Comparison of ENCODE assay signal across 2 cellular contexts in the genomic region with DNA sequence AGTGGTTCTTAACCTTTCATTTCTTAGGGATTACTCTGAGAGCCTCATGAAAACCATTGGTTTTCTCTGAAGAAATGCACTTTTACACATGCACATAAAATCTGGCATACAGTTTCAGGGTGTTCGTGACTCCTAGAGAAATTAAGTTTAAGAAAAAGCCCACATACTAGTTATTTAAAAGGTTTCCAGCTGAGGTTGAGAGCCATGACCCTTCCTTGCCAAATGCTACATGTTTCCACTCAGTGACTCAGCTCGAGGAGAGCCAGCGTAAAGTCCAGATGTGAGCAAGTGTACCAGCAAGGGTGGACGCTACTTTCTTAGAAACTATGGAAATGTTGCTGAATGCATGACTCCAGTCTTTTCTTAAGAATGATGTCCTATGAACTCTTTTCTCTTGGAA.
TF ChIP-seq lines count a peak whose summit lies in the region.

No MANE protein-coding gene starts in this region.

TF ChIP-seq in IMR-90, 13 proteins besides CTCF, POLR2A, EP300 and RAD21:
- TF ChIP-seq, protein P1, sequence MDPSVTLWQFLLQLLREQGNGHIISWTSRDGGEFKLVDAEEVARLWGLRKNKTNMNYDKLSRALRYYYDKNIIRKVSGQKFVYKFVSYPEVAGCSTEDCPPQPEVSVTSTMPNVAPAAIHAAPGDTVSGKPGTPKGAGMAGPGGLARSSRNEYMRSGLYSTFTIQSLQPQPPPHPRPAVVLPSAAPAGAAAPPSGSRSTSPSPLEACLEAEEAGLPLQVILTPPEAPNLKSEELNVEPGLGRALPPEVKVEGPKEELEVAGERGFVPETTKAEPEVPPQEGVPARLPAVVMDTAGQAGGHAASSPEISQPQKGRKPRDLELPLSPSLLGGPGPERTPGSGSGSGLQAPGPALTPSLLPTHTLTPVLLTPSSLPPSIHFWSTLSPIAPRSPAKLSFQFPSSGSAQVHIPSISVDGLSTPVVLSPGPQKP (IDR thresholded peaks at IDR 0.05; ENCODE audit: borderline replicate concordance, low read depth, low read length), result no peak
- TF ChIP-seq, protein P2, sequence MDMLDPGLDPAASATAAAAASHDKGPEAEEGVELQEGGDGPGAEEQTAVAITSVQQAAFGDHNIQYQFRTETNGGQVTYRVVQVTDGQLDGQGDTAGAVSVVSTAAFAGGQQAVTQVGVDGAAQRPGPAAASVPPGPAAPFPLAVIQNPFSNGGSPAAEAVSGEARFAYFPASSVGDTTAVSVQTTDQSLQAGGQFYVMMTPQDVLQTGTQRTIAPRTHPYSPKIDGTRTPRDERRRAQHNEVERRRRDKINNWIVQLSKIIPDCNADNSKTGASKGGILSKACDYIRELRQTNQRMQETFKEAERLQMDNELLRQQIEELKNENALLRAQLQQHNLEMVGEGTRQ (IDR thresholded peaks at IDR 0.05; ENCODE audit: low read depth, low read length), result no peak
- TF ChIP-seq RFX5 (IDR thresholded peaks at IDR 0.05; ENCODE audit: low read depth, low read length) (no peak), SMC3 (IDR thresholded peaks at IDR 0.05; ENCODE audit: low read depth, low read length) (no peak), MAZ (IDR thresholded peaks at IDR 0.05; ENCODE audit: borderline replicate concordance, low read depth, low read length) (no peak)
TF ChIP-seq in IMR-90: peak in this region for 0.

TF ChIP-seq in GM12891, 5 proteins besides CTCF, POLR2A, EP300 and RAD21:
- TF ChIP-seq SPI1 (IDR thresholded peaks at IDR 0.05; ENCODE audit: low read depth, low read length) (no peak), TAF1 (IDR thresholded peaks at IDR 0.05; ENCODE audit: low read depth, low read length) (no peak), POLR2AphosphoS5 (IDR thresholded peaks at IDR 0.05; ENCODE audit: low read depth, low read length) (no peak), POU2F2 (IDR thresholded peaks at IDR 0.05; ENCODE audit: low read depth, low read length) (no peak), PAX5 (IDR thresholded peaks at IDR 0.05; ENCODE audit: insufficient read depth, low read length, severe bottlenecking) (no peak)
